18 cellular contexts compared by ENCODE assay signal in the genomic region with DNA sequence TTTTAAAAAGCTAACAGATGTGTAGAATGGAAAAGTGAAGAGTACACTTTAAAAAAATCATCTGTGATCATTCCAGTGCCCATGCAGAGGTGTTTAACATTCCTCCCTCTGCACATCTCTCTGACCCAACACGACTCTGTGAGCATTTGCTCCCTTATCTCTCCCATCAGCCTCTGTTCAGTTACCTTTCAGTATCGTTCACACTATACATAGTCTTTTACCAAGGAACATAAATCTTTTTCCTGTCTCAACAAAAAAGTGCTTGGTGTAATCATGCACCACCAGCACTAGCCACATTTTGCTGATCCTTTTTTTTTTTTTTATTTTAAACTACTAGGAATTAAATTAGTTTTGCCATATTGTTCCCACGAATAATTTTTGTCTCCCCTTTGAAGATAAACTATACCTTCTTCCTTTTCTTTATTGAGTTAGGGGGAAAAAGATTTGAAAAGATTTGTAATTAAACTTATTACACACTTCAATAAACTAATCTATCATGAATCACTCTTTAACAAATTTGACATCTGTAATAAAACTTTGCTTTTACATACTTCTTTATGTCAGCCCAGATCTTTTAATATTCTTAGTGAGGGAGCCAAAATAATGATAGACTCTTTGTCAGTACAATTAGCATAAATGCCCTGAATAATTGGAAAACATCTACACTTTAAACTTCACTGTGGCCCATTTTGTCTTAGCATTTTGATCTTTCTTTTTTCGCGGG.
A peak's percentile ranks its signal among the peaks of the same experiment; 100 is the strongest.
DNase-seq lines count a peak whose midpoint lies in the region; ATAC-seq and TF ChIP-seq lines count a peak whose summit lies in the region.
"Had no signal": no experiment of that assay in that cellular context is flagged by ENCODE, and none has a peak within 500 bp of the region (broad histone marks: within the 10 kb centered on the region; RNA-seq: fewer than 3 reads in every experiment).

No MANE protein-coding gene starts in this region.

- POLR2A ChIA-PET in A673 (lab: Charles Lee; ENCODE audit: low non-redundant PET): no interaction called here
- POLR2A ChIA-PET in activated CD4-positive, alpha-beta T cell treated with anti-CD3 and anti-CD28 coated beads, Interleukin-2, amount 10 ng/mL, durations not matched to agents 7 days and 5 days (lab: Charles Lee): no interaction called here

- BruUV-seq in A673 (replicated peaks; lab: Mats Ljungman, UMichigan): no TSS peak

- intact Hi-C loops in A673 (cut with micrococcal nuclease; ENCODE audit: unreplicated experiment) (no loop called here), body of pancreas (cut with DNase I) (no loop called here)
- intact Hi-C loops in dendritic cell treated with granulocyte-macrophage colony-stimulating factor and Interleukin-4, amounts not matched to agents 40 ng/mL and 50 ng/mL, for 4 days (cut with micrococcal nuclease): loop anchor here (5.0 to 10.0 kb wide), 2 partner anchors 34 to 126 kb away; no protein-coding TSS in a partner anchor

- peak overlapping the region; percentile 0 for H3K4me3 Mint-ChIP-seq in dendritic cell treated with granulocyte-macrophage colony-stimulating factor and Interleukin-4, amounts not matched to agents 40 ng/mL and 50 ng/mL, for 4 days
- H3K4me3 Mint-ChIP-seq in activated CD4-positive, alpha-beta T cell treated with anti-CD3 and anti-CD28 coated beads, Interleukin-2, amount 10 ng/mL, durations not matched to agents 7 days and 5 days: no peak overlapping the region
- H3K4me3 Mint-ChIP-seq: B cell had no signal

- peak; percentile 2 for DNase-seq in A673 (ENCODE audit: low spot score)
- DNase-seq in KG1 (lab: John Stamatoyannopoulos, UW): peak; percentile 35
- DNase-seq in SK-N-MC (ENCODE audit: low read depth, low spot score): no peak
- DNase-seq in body of pancreas: no peak
- no peak for DNase-seq in activated CD4-positive, alpha-beta T cell treated with anti-CD3 and anti-CD28 coated beads, Interleukin-2, amount 10 ng/mL, durations not matched to agents 7 days and 5 days
- no peak for DNase-seq in anterior cingulate cortex (lab: John Stamatoyannopoulos, UW)
- DNase-seq: 8988T, DMS153, HCEC 1CT, NCI-H1092, NCI-H146, NCI-H2029 treated with DMSO at 0.1 percent for 48 hours, NCI-H2171 treated with DMSO at 0.1 percent for 48 hours, NCI-H446 treated with DMSO at 0.1 percent for 48 hours, SHP77 had no signal

- no peak for TF ChIP-seq CTCF in A673 (conservative IDR thresholded peaks at IDR 0.05; ENCODE audit: low read depth, low read length)
- no peak for TF ChIP-seq CTCF in body of pancreas (IDR thresholded peaks at IDR 0.05)

- H3K4me3 ChIP-seq in A673 (ENCODE audit: low read depth, low read length, poor library complexity, severe bottlenecking) (no peak overlapping the region), SK-N-MC (peak overlapping the region; percentile 1; the same call in 1 of the 2 replicates), body of pancreas (no peak overlapping the region)

- no peak overlapping the region for H3K27ac ChIP-seq in A673 (ENCODE audit: low read depth, low read length, poor library complexity, severe bottlenecking)
- no peak overlapping the region for H3K27ac ChIP-seq in SK-N-MC
- H3K27ac ChIP-seq in body of pancreas: no peak overlapping the region

- no peak overlapping the region for H3K9ac ChIP-seq in SK-N-MC (ENCODE audit: insufficient read length)

- peaks cover 50% of the 10 kb centered on the region for H3K4me1 Mint-ChIP-seq in dendritic cell treated with granulocyte-macrophage colony-stimulating factor and Interleukin-4, amounts not matched to agents 40 ng/mL and 50 ng/mL, for 4 days (ENCODE audit: low read depth)
- no peaks in the 10 kb centered on the region for H3K4me1 Mint-ChIP-seq in activated CD4-positive, alpha-beta T cell treated with anti-CD3 and anti-CD28 coated beads, Interleukin-2, amount 10 ng/mL, durations not matched to agents 7 days and 5 days

- H3K27me3 ChIP-seq in A673 (replicated peaks; ENCODE audit: insufficient read depth, low read depth, low read length, poor library complexity): peaks cover 18% of the 10 kb centered on the region
- H3K27me3 ChIP-seq in body of pancreas: no peaks in the 10 kb centered on the region

- H3K9me3 Mint-ChIP-seq in dendritic cell treated with granulocyte-macrophage colony-stimulating factor and Interleukin-4, amounts not matched to agents 40 ng/mL and 50 ng/mL, for 4 days: peaks cover 5% of the 10 kb centered on the region
- no peaks in the 10 kb centered on the region for H3K9me3 Mint-ChIP-seq in activated CD4-positive, alpha-beta T cell treated with anti-CD3 and anti-CD28 coated beads, Interleukin-2, amount 10 ng/mL, durations not matched to agents 7 days and 5 days

- peak overlapping the region; percentile 62 for H3K27ac Mint-ChIP-seq in dendritic cell treated with granulocyte-macrophage colony-stimulating factor and Interleukin-4, amounts not matched to agents 40 ng/mL and 50 ng/mL, for 4 days
- H3K27ac Mint-ChIP-seq in activated CD4-positive, alpha-beta T cell treated with anti-CD3 and anti-CD28 coated beads, Interleukin-2, amount 10 ng/mL, durations not matched to agents 7 days and 5 days: no peak overlapping the region
- H3K27ac Mint-ChIP-seq: B cell had no signal

- ATAC-seq in body of pancreas: no peak
- ATAC-seq in GM21515 (IDR thresholded peaks at IDR 0.05; ENCODE audit: unreplicated experiment): no peak

- H3K36me3 ChIP-seq in A673 (ENCODE audit: insufficient read depth, low read length, poor library complexity, severe bottlenecking) (no peaks in the 10 kb centered on the region), SK-N-MC (ENCODE audit: insufficient read depth, low read length) (no peaks in the 10 kb centered on the region), body of pancreas (replicated peaks in 1 of 2; ENCODE audit: insufficient read depth in 1 of 2, low read depth in 2 of 2) (no peaks in the 10 kb centered on the region)

- H3K9me3 ChIP-seq in A673 (ENCODE audit: low read depth, low read length, poor library complexity, severe bottlenecking) (no peaks in the 10 kb centered on the region), SK-N-MC (ENCODE audit: low read depth, low read length) (no peaks in the 10 kb centered on the region), body of pancreas (peaks cover 0 to 3% (median 0%) of the 10 kb centered on the region in 3 donors)

- no peaks in the 10 kb centered on the region for H3K27me3 Mint-ChIP-seq in dendritic cell treated with granulocyte-macrophage colony-stimulating factor and Interleukin-4, amounts not matched to agents 40 ng/mL and 50 ng/mL, for 4 days
- peaks cover 10% of the 10 kb centered on the region for H3K27me3 Mint-ChIP-seq in activated CD4-positive, alpha-beta T cell treated with anti-CD3 and anti-CD28 coated beads, Interleukin-2, amount 10 ng/mL, durations not matched to agents 7 days and 5 days

- TF ChIP-seq POLR2A in body of pancreas (IDR thresholded peaks at IDR 0.05): no peak

- no peaks in the 10 kb centered on the region for H3K4me1 ChIP-seq in A673 (ENCODE audit: insufficient read depth, low read length, poor library complexity, severe bottlenecking)
- H3K4me1 ChIP-seq in body of pancreas: no peaks in the 10 kb centered on the region

- CTCF ChIA-PET in A673 (lab: Charles Lee): no interaction called here
- CTCF ChIA-PET in activated CD4-positive, alpha-beta T cell treated with anti-CD3 and anti-CD28 coated beads, Interleukin-2, amount 10 ng/mL, durations not matched to agents 7 days and 5 days (lab: Charles Lee): no interaction called here

- peaks cover 7% of the 10 kb centered on the region for H3K36me3 Mint-ChIP-seq in dendritic cell treated with granulocyte-macrophage colony-stimulating factor and Interleukin-4, amounts not matched to agents 40 ng/mL and 50 ng/mL, for 4 days (ENCODE audit: low read depth)
- no peaks in the 10 kb centered on the region for H3K36me3 Mint-ChIP-seq in activated CD4-positive, alpha-beta T cell treated with anti-CD3 and anti-CD28 coated beads, Interleukin-2, amount 10 ng/mL, durations not matched to agents 7 days and 5 days (ENCODE audit: low read depth)

- 34 to 49% methylated on average over 5 of the region's 5 CpGs for WGBS in body of pancreas, 2 donors

Comparison
In these comparisons a context has a peak if more than half of its experiments do, and no peak if none do; other contexts are left out.
1. DNase-seq: peak in A673 (single experiment) and KG1 (single experiment); none in SK-N-MC (single experiment), body of pancreas (0 of 4), activated CD4-positive, alpha-beta T cell treated with anti-CD3 and anti-CD28 coated beads, Interleukin-2, amount 10 ng/mL, durations not matched to agents 7 days and 5 days (single experiment) and anterior cingulate cortex (0 of 58).